Comparison of ENCODE assay signal across 25 cellular contexts in the genomic region with DNA sequence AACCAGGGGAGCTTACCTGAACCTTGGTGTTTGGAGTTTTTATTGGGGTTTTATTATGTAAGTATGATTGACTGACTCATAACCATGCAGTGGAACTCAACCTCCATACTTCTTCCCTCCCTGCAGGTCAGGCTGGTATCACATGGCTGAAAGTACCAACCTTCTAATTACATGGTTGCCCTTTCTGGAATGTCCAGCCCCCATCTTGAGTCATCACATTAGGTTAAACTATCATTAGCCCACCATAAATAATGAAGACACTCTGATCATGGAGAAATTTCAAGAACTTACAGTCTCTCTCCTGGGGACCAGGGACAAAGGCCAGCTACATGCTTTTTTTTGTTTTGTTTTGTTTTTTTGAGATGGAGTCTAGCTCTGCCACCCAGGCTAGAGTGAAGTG.
"Had no signal": no experiment of that assay in that cellular context is flagged by ENCODE, and none has a peak within 500 bp of the region (broad histone marks: within the 10 kb centered on the region; RNA-seq: fewer than 3 reads in every experiment).

No MANE protein-coding gene starts in this region.

- ATAC-seq: esophagus mucosa; left lung; naive thymus-derived CD8-positive, alpha-beta T cell; stimulated activated naive CD8-positive, alpha-beta T cell treated with anti-CD3 and anti-CD28 coated beads, Interleukin-15, amount 100 ng/mL, for 72 hours; WTC11 had no signal

- H3K4me1 Mint-ChIP-seq: immature natural killer cell, WTC11 had no signal

- DNase-seq: activated CD4-positive, alpha-beta T cell treated with anti-CD3 and anti-CD28 coated beads for 4 hours; activated naive CD4-positive, alpha-beta T cell; activated T-cell treated with anti-CD3 and anti-CD28 coated beads, Interleukin-2, amount 50 U/mL, for 1 hour; adrenal gland; central memory CD4-positive, alpha-beta T cell; effector memory CD4-positive, alpha-beta T cell; glutamatergic neuron; immature natural killer cell; left lung; naive thymus-derived CD8-positive, alpha-beta T cell; stimulated activated CD4-positive, alpha-beta T cell treated with anti-CD3 and anti-CD28 coated beads, Interleukin-4, amount 100 ng/mL, for 24 hours; stimulated activated naive CD8-positive, alpha-beta T cell treated with anti-CD3 and anti-CD28 coated beads, Interleukin-15, amount 100 ng/mL, for 72 hours; T1000; tibial artery had no signal

- H3K27me3 Mint-ChIP-seq: activated naive CD8-positive, alpha-beta T cell; naive thymus-derived CD8-positive, alpha-beta T cell; stimulated activated naive CD8-positive, alpha-beta T cell treated with anti-CD3 and anti-CD28 coated beads, Interleukin-15, amount 100 ng/mL, for 72 hours had no signal

- H3K27ac Mint-ChIP-seq: activated T-helper 2 cell treated with anti-CD3 and anti-CD28 coated beads, Interferon-gamma antibody, Interleukin-2, Interleukin-4, amounts not matched to agents 10 μg/mL and 5 μg/mL and 100 μg/mL, durations not matched to agents 14 hours and 24 hours and 36 hours; neural progenitor cell; stimulated activated naive CD8-positive, alpha-beta T cell treated with anti-CD3 and anti-CD28 coated beads, Interleukin-15, amount 100 ng/mL, for 72 hours; T-helper 1 cell treated with Interleukin-12 subunit alpha and Interleukin-12 subunit beta and Interleukin-4 antibody, amounts not matched to agents 30 μg/mL and 1 μg/mL, for 36 hours; WTC11 had no signal

- H3K27ac ChIP-seq: adrenal gland, hepatocyte, left lung, neural progenitor cell, tibial artery had no signal

- FAIRE-seq: astrocyte, colon, endothelial cell of umbilical vein, frontal cortex had no signal

- H3K27me3 ChIP-seq: adrenal gland, hepatocyte, left lung, neural progenitor cell, tibial artery had no signal

- H3K4me3 Mint-ChIP-seq: activated naive CD8-positive, alpha-beta T cell; immature natural killer cell; naive thymus-derived CD8-positive, alpha-beta T cell; neural progenitor cell; stimulated activated naive CD8-positive, alpha-beta T cell treated with anti-CD3 and anti-CD28 coated beads, Interleukin-15, amount 100 ng/mL, for 72 hours; T-helper 1 cell treated with Interleukin-12 subunit alpha and Interleukin-12 subunit beta and Interleukin-4 antibody, amounts not matched to agents 30 μg/mL and 1 μg/mL, for 36 hours; WTC11 had no signal

- H3K4me1 ChIP-seq: adrenal gland, left lung, neural progenitor cell, tibial artery had no signal
